Comparison of ENCODE assay signal across 2 cellular contexts in the genomic region with DNA sequence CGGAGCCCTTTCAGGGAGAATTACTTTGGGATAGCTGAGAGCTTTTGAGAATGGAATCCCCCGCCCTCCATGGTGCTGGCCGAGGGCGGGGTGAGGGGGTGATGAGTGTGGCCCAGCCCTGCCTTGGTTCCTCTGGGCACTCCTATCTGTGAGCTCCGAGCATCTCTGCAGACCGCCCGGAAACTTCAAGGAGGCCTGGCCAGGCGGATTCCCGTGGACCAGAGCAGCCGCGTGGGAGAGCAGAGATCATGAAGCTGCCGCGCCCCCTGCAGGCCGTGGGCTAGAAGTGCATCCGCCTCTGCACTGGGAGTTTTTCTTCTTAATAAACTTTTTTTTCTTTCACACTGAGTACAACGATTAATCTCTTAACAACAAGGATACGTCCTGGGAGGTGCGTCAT.
TF ChIP-seq lines count a peak whose summit lies in the region.

No MANE protein-coding gene starts in this region.

TF ChIP-seq in K562, 482 proteins besides CTCF, POLR2A, EP300 and RAD21 (continued from another document):
- TF ChIP-seq POU5F1 (IDR thresholded peaks at IDR 0.05; ENCODE audit: borderline replicate concordance, low read depth, low read length, partially characterized antibody), result no peak
- TF ChIP-seq SAFB (IDR thresholded peaks at IDR 0.05; ENCODE audit: borderline replicate concordance, low read depth, low read length), result 0 out of 2 replicates have a peak, but pooled peaks have one; percentile 30
- 0 out of 2 replicates have a peak, but pooled peaks have one; percentile 13 for TF ChIP-seq KLF16 (IDR thresholded peaks at IDR 0.05)
- no peak for TF ChIP-seq ZNF140 (CRISPR knock-in tag; IDR thresholded peaks at IDR 0.05)
- peak; percentile 36; the same call in 1 of the 2 replicates for TF ChIP-seq RB1 (IDR thresholded peaks at IDR 0.05; ENCODE audit: low read depth)
- TF ChIP-seq STAG1 (CRISPR knock-in tag; IDR thresholded peaks at IDR 0.05; ENCODE audit: borderline replicate concordance), result peak; percentile 20; the same call in 1 of the 2 replicates
- TF ChIP-seq, protein P1, sequence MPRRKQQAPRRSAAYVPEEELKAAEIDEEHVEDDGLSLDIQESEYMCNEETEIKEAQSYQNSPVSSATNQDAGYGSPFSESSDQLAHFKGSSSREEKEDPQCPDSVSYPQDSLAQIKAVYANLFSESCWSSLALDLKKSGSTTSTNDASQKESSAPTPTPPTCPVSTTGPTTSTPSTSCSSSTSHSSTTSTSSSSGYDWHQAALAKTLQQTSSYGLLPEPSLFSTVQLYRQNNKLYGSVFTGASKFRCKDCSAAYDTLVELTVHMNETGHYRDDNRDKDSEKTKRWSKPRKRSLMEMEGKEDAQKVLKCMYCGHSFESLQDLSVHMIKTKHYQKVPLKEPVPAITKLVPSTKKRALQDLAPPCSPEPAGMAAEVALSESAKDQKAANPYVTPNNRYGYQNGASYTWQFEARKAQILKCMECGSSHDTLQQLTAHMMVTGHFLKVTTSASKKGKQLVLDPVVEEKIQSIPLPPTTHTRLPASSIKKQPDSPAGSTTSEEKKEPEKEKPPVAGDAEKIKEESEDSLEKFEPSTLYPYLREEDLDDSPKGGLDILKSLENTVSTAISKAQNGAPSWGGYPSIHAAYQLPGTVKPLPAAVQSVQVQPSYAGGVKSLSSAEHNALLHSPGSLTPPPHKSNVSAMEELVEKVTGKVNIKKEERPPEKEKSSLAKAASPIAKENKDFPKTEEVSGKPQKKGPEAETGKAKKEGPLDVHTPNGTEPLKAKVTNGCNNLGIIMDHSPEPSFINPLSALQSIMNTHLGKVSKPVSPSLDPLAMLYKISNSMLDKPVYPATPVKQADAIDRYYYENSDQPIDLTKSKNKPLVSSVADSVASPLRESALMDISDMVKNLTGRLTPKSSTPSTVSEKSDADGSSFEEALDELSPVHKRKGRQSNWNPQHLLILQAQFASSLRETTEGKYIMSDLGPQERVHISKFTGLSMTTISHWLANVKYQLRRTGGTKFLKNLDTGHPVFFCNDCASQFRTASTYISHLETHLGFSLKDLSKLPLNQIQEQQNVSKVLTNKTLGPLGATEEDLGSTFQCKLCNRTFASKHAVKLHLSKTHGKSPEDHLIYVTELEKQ (CRISPR knock-in tag; IDR thresholded peaks at IDR 0.05), result no peak
- TF ChIP-seq BHLHE40 (IDR thresholded peaks at IDR 0.05; ENCODE audit: low read length), result no peak
- TF ChIP-seq SMC3 (conservative IDR thresholded peaks at IDR 0.05; ENCODE audit: insufficient read depth, low read depth, low read length), result peak; percentile 67
- no peak for TF ChIP-seq SRSF9 (IDR thresholded peaks at IDR 0.05; ENCODE audit: borderline replicate concordance, low read depth, low read length)
- no peak for TF ChIP-seq ZNF780A (CRISPR knock-in tag; IDR thresholded peaks at IDR 0.05)
- TF ChIP-seq EGR1 (conservative IDR thresholded peaks at IDR 0.05), result 0 out of 2 replicates have a peak, but pooled peaks have one; percentile 45
- TF ChIP-seq ETV6 (IDR thresholded peaks at IDR 0.05; ENCODE audit: borderline replicate concordance in 1 of 2, low read depth in 2 of 2, low read length in 1 of 2), result no peak
- TF ChIP-seq ETV6 (CRISPR knock-in tag; IDR thresholded peaks at IDR 0.05; ENCODE audit: borderline replicate concordance), result no peak

TF ChIP-seq in neural cell, 6 proteins besides CTCF, POLR2A, EP300 and RAD21 (continued from another document):
- TF ChIP-seq, protein P2, sequence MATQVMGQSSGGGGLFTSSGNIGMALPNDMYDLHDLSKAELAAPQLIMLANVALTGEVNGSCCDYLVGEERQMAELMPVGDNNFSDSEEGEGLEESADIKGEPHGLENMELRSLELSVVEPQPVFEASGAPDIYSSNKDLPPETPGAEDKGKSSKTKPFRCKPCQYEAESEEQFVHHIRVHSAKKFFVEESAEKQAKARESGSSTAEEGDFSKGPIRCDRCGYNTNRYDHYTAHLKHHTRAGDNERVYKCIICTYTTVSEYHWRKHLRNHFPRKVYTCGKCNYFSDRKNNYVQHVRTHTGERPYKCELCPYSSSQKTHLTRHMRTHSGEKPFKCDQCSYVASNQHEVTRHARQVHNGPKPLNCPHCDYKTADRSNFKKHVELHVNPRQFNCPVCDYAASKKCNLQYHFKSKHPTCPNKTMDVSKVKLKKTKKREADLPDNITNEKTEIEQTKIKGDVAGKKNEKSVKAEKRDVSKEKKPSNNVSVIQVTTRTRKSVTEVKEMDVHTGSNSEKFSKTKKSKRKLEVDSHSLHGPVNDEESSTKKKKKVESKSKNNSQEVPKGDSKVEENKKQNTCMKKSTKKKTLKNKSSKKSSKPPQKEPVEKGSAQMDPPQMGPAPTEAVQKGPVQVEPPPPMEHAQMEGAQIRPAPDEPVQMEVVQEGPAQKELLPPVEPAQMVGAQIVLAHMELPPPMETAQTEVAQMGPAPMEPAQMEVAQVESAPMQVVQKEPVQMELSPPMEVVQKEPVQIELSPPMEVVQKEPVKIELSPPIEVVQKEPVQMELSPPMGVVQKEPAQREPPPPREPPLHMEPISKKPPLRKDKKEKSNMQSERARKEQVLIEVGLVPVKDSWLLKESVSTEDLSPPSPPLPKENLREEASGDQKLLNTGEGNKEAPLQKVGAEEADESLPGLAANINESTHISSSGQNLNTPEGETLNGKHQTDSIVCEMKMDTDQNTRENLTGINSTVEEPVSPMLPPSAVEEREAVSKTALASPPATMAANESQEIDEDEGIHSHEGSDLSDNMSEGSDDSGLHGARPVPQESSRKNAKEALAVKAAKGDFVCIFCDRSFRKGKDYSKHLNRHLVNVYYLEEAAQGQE (IDR thresholded peaks at IDR 0.05; ENCODE audit: borderline replicate concordance), result no peak
- TF ChIP-seq POLR2AphosphoS5 (IDR thresholded peaks at IDR 0.05), result no peak
